In the genomic region with DNA sequence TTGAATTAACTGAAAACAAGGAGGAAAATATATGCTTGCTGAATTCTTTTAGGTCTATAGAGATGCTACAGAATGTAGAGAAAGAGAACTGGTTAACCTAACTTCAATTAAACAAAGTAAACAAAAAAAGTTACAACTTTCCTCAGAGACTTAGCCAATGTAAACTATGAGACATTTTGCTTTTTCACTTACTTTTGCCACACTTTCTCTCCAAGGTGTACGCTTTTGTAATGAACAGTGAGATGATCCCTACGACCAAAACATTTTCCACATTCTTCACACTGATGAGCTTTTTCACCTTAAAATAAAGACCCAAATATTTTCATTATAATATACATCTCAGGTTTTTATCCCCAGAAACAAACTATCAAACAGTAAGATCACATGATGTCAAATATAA, we compare ENCODE assay signal across 33 cellular contexts.
"Had no signal": no experiment of that assay in that cellular context is flagged by ENCODE, and none has a peak within 500 bp of the region (broad histone marks: within the 10 kb centered on the region; RNA-seq: fewer than 3 reads in every experiment).

No MANE protein-coding gene starts in this region.

- H3K27ac ChIP-seq: brain microvascular endothelial cell, Peyer's patch, SJSA1, VCaP had no signal

- H3K9ac ChIP-seq: SK-N-SH had no signal

- H3K4me3 ChIP-seq: MG63, Peyer's patch, SJSA1 had no signal

- DNase-seq: activated B cell treated with CpG ODN at 0.5 μM for 24 hours; activated CD4-positive, alpha-beta memory T cell treated with anti-CD3 and anti-CD28 coated beads, Interleukin-2, amount 10 ng/mL, durations not matched to agents 7 days and 5 days; activated CD4-positive, alpha-beta T cell treated with anti-CD3 and anti-CD28 coated beads for 1 hour; activated CD4-positive, alpha-beta T cell treated with anti-CD3 and anti-CD28 coated beads for 48 hours; activated CD8-positive, alpha-beta memory T cell treated with anti-CD3 and anti-CD28 coated beads for 24 hours; activated CD8-positive, alpha-beta memory T cell treated with anti-CD3 and anti-CD28 coated beads, Interleukin-2, amount 10 ng/mL, durations not matched to agents 7 days and 5 days; activated CD8-positive, alpha-beta memory T cell treated with anti-CD3 and anti-CD28 coated beads, Interleukin-2, amount 50 U/mL, for 48 hours; activated effector memory CD4-positive, alpha-beta T cell treated with anti-CD3 and anti-CD28 coated beads, Interleukin-2, amount 50 U/mL, for 16 hours; activated naive CD4-positive, alpha-beta T cell; activated naive CD4-positive, alpha-beta T cell treated with anti-CD3 and anti-CD28 coated beads, Interleukin-2, amount 50 U/mL, for 16 hours; activated naive CD8-positive, alpha-beta T cell treated with anti-CD3 and anti-CD28 coated beads for 36 hours; activated T-cell treated with anti-CD3 and anti-CD28 coated beads, Interleukin-2, amount 50 U/mL, for 1 hour; activated T-cell treated with anti-CD3 and anti-CD28 coated beads, Interleukin-2, amount 50 U/mL, for 72 hours; amniotic stem cell; aorta; Kasumi-1; MG63; NCI-H1048; NCI-H1105 treated with DMSO at 0.1 percent for 48 hours; NCI-H1436; NCI-H1694; NCI-H1930; NCI-H2081 treated with DMSO at 0.1 percent for 48 hours; NCI-H446 treated with DMSO at 0.1 percent for 48 hours; NCI-H524; RPMI8226; SHP77 treated with DMSO at 0.1 percent for 48 hours; SK-N-SH had no signal

- ATAC-seq: activated CD8-positive, alpha-beta memory T cell treated with anti-CD3 and anti-CD28 coated beads, Interleukin-2, amount 10 ng/mL, durations not matched to agents 7 days and 5 days; activated T-cell treated with anti-CD3 and anti-CD28 coated beads, Interleukin-2, amount 50 U/mL, for 72 hours; activated T-helper 17 cell treated with anti-CD3 and anti-CD28 coated beads, Interleukin-2, amount 50 U/mL, for 72 hours had no signal

- H3K4me2 ChIP-seq: SK-N-SH had no signal

- H3K27me3 ChIP-seq: brain microvascular endothelial cell, MG63, Peyer's patch, SJSA1 had no signal

- H3K4me1 ChIP-seq: Peyer's patch had no signal

- H3K9me3 ChIP-seq: MG63, Peyer's patch, SJSA1, SK-N-SH had no signal
